In the genomic region with DNA sequence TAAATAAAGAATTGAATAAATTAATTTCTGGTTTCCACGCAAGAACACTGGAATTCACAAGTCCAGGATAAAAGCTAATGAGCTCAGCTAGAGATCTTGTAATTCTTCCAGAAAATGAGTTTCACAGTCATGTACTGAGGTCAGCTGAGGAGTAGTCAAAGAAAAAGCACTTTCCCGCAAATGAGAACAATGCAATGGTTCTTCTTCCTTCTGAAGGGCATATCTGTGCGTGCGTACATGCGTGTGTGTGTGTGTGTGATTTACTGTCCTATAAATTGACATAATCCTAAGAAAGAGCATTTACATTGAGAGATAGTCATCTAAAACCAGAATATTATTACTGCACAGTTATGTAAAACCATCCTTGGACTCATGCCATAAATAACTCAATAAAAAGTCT, we compare ENCODE assay signal across 16 cellular contexts.
A peak's percentile ranks its signal among the peaks of the same experiment; 100 is the strongest.
DNase-seq lines count a peak whose midpoint lies in the region; TF ChIP-seq lines count a peak whose summit lies in the region.
"Had no signal": no experiment of that assay in that cellular context is flagged by ENCODE, and none has a peak within 500 bp of the region (broad histone marks: within the 10 kb centered on the region; RNA-seq: fewer than 3 reads in every experiment).

No MANE protein-coding gene starts in this region.

- H3K36me3 Mint-ChIP-seq in neural crest cell (ENCODE audit: low read depth) = no peaks in the 10 kb centered on the region
- H3K36me3 Mint-ChIP-seq: CD4-positive, alpha-beta memory T cell had no signal

- DNase-seq in COLO829 (ENCODE audit: low spot score) (peak; percentile 36), SK-MEL-5 (ENCODE audit: low read depth, low spot score) (peak; percentile 91), epidermal melanocyte (ENCODE audit: insufficient read length, low spot score) (peak; percentile 21), neural crest cell (ENCODE audit: low read depth, low spot score) (no peak), cerebellum (ENCODE audit: low spot score) (no peak), uterus (no peak)
- no peak for DNase-seq in activated CD4-positive, alpha-beta T cell treated with anti-CD3 and anti-CD28 coated beads for 1 hour
- DNase-seq: 8988T; C1 segment of cervical spinal cord; Caco-2; CD4-positive, alpha-beta memory T cell; DMS153; DND-41; H7; HCEC 1CT had no signal

- intact Hi-C loops in uterus (cut with DNase I; ENCODE audit: low total_unique reads) = no loop called here

- H3K4me1 ChIP-seq in uterus = no peaks in the 10 kb centered on the region
- H3K4me1 ChIP-seq: A549, Caco-2 had no signal

- no peaks in the 10 kb centered on the region for H3K27me3 ChIP-seq in uterus

- H3K27ac ChIP-seq in uterus = no peak overlapping the region
- H3K27ac ChIP-seq: A549 had no signal

- TF ChIP-seq CTCF in neural crest cell (conservative IDR thresholded peaks at IDR 0.05) (no peak), uterus (IDR thresholded peaks at IDR 0.05) (no peak)

- H3K27me3 Mint-ChIP-seq in neural crest cell (ENCODE audit: low read depth) = no peaks in the 10 kb centered on the region
- H3K27me3 Mint-ChIP-seq: CD4-positive, alpha-beta memory T cell had no signal

- H3K9me3 ChIP-seq in uterus = no peaks in the 10 kb centered on the region
- H3K9me3 ChIP-seq: A549, Caco-2 had no signal

- H3K4me1 Mint-ChIP-seq in neural crest cell = no peaks in the 10 kb centered on the region
- H3K4me1 Mint-ChIP-seq: CD4-positive, alpha-beta memory T cell had no signal

- H3K27ac Mint-ChIP-seq in neural crest cell (ENCODE audit: unreplicated experiment) = peak overlapping the region; percentile 86
- H3K27ac Mint-ChIP-seq: CD4-positive, alpha-beta memory T cell had no signal

- in situ Hi-C loops in SK-MEL-5 (cut with HindIII; ENCODE audit: low pct_unique_long_range_greater_than_20kb, low sequenced_read_pairs) = no loop called here

- peaks cover 3% of the 10 kb centered on the region for H3K9me3 Mint-ChIP-seq in neural crest cell

- H3K36me3 ChIP-seq in uterus = no peaks in the 10 kb centered on the region

- TF ChIP-seq POLR2A in uterus (IDR thresholded peaks at IDR 0.05) = no peak

- no peak overlapping the region for H3K4me3 ChIP-seq in uterus
- H3K4me3 ChIP-seq: A549 had no signal

- H3K4me3 Mint-ChIP-seq in neural crest cell = no peak overlapping the region
- H3K4me3 Mint-ChIP-seq: CD4-positive, alpha-beta memory T cell had no signal

Comparison
In these comparisons a context has a peak if more than half of its experiments do, and no peak if none do; other contexts are left out.
1. DNase-seq: peak in COLO829 (single experiment), SK-MEL-5 (single experiment) and epidermal melanocyte (single experiment); none in neural crest cell (single experiment), activated CD4-positive, alpha-beta T cell treated with anti-CD3 and anti-CD28 coated beads for 1 hour (single experiment), cerebellum (single experiment) and uterus (0 of 2).